19 cellular contexts compared by ENCODE assay signal in the genomic region with DNA sequence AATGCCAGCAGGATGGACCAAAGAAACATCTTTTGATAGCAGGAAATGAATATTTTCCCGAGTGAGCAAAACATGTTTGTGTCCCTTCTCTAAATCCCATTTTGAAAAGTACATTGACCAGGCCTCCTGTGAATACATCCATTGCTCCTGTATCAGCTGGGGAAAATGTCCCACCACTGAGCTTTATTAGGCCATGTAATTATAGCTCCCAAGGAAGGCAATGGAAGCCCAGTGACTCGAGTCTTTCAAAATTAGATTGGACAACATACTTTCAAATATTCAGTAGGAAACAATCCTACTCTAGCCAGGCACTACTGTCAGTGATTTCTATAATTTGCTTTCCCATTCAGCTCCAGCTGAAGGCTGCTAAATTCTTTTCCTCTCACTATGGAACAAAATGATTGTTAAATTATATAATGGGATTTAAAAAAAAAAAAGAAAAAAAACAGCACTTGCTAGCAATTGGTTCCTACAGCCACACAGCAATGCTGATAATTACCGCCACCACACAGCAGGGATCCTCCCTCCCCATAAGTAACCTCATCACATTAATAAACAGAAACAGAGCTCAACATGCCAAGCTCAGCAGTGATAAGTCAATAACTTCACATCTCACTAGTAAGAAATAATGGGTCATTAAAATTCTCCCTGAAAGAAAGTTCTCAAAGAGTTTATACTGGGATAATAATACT.
DNase-seq lines count a peak whose midpoint lies in the region; ATAC-seq and FAIRE-seq lines count a peak whose summit lies in the region.
"Had no signal": no experiment of that assay in that cellular context is flagged by ENCODE, and none has a peak within 500 bp of the region (broad histone marks: within the 10 kb centered on the region; RNA-seq: fewer than 3 reads in every experiment).

No MANE protein-coding gene starts in this region.

- H3K27me3 ChIP-seq in ACC112 (ENCODE audit: insufficient read depth, low read length): no peaks in the 10 kb centered on the region

- no peak for ATAC-seq in activated T-cell treated with anti-CD3 and anti-CD28 coated beads, Interleukin-2, amount 50 U/mL, for 4 hours
- ATAC-seq in HG02870 (IDR thresholded peaks at IDR 0.05; ENCODE audit: unreplicated experiment): no peak
- no peak for ATAC-seq in HG02642 (IDR thresholded peaks at IDR 0.05; ENCODE audit: poor library complexity, unreplicated experiment)
- ATAC-seq in HG03139 (IDR thresholded peaks at IDR 0.05; ENCODE audit: unreplicated experiment): no peak

- no peak overlapping the region for H3K4me3 Mint-ChIP-seq in activated T-cell treated with anti-CD3 and anti-CD28 coated beads, Interleukin-2, amount 50 U/mL, for 4 hours
- H3K4me3 Mint-ChIP-seq: activated naive CD4-positive, alpha-beta T cell treated with anti-CD3 and anti-CD28 coated beads, Interleukin-2, amount 50 U/mL, for 24 hours; dendritic cell treated with granulocyte-macrophage colony-stimulating factor and Interleukin-4, amounts not matched to agents 40 ng/mL and 50 ng/mL, for 4 days; T-helper 2 cell treated with Interferon-gamma antibody and Interleukin-4, amounts not matched to agents 5 μg/mL and 100 μg/mL, for 36 hours; type B pancreatic cell had no signal

- no peaks in the 10 kb centered on the region for H3K27me3 Mint-ChIP-seq in activated T-cell treated with anti-CD3 and anti-CD28 coated beads, Interleukin-2, amount 50 U/mL, for 4 hours (ENCODE audit: low read depth)
- H3K27me3 Mint-ChIP-seq: activated naive CD4-positive, alpha-beta T cell treated with anti-CD3 and anti-CD28 coated beads, Interleukin-2, amount 50 U/mL, for 24 hours; dendritic cell treated with granulocyte-macrophage colony-stimulating factor and Interleukin-4, amounts not matched to agents 40 ng/mL and 50 ng/mL, for 4 days; type B pancreatic cell had no signal

- no peak overlapping the region for H2AFZ ChIP-seq in ACC112 (ENCODE audit: low read length, unreplicated experiment)

- H3K36me3 ChIP-seq in ACC112 (ENCODE audit: insufficient read depth, low read length): no peaks in the 10 kb centered on the region
- H3K36me3 ChIP-seq: lower lobe of right lung had no signal

- DNase-seq in GM19239 (ENCODE audit: insufficient read length, low spot score) (no peak), NCI-H748 (lab: John Stamatoyannopoulos, UW; ENCODE audit: unreplicated experiment) (peak; percentile 51), myocyte (ENCODE audit: low read depth) (peak; percentile 48)
- no peak for DNase-seq in activated T-cell treated with anti-CD3 and anti-CD28 coated beads, Interleukin-2, amount 50 U/mL, for 4 hours
- DNase-seq: activated CD4-positive, alpha-beta T cell treated with anti-CD3 and anti-CD28 coated beads, Interleukin-2, amount 50 U/mL, for 1 hour; anterior cingulate cortex; lower lobe of right lung; NCI-H2029 treated with DMSO at 0.1 percent for 48 hours; NCI-H524 had no signal

- peak; percentile 56 for FAIRE-seq in GM19239 (lab: Jason Lieb, UNC)
- FAIRE-seq: keratinocyte had no signal

- H3K4me1 Mint-ChIP-seq in activated T-cell treated with anti-CD3 and anti-CD28 coated beads, Interleukin-2, amount 50 U/mL, for 4 hours (ENCODE audit: low read depth): peaks cover 11% of the 10 kb centered on the region

- peak overlapping the region; percentile 77 for H3K27ac ChIP-seq in ACC112 (ENCODE audit: low read depth, low read length)
- H3K27ac ChIP-seq: KMS-11, lower lobe of right lung had no signal

- H3K4me3 ChIP-seq in ACC112 (ENCODE audit: low read depth, low read length): no peak overlapping the region
- H3K4me3 ChIP-seq: lower lobe of right lung had no signal

- no peaks in the 10 kb centered on the region for H3K9me3 Mint-ChIP-seq in activated T-cell treated with anti-CD3 and anti-CD28 coated beads, Interleukin-2, amount 50 U/mL, for 4 hours
- H3K9me3 Mint-ChIP-seq: dendritic cell treated with granulocyte-macrophage colony-stimulating factor and Interleukin-4, amounts not matched to agents 40 ng/mL and 50 ng/mL, for 4 days; type B pancreatic cell had no signal

- no peaks in the 10 kb centered on the region for H3K79me2 ChIP-seq in ACC112 (ENCODE audit: control insufficient read depth, insufficient read depth, low read length, unreplicated experiment)

- H3K4me1 ChIP-seq in ACC112 (ENCODE audit: control insufficient read depth, insufficient read depth, low read length, unreplicated experiment): peaks cover 29% of the 10 kb centered on the region
- H3K4me1 ChIP-seq: lower lobe of right lung had no signal

- H3K36me3 Mint-ChIP-seq in activated T-cell treated with anti-CD3 and anti-CD28 coated beads, Interleukin-2, amount 50 U/mL, for 4 hours (ENCODE audit: insufficient read depth): peaks cover 27% of the 10 kb centered on the region
- H3K36me3 Mint-ChIP-seq: type B pancreatic cell had no signal

Comparison
In these comparisons a context has a peak if more than half of its experiments do, and no peak if none do; other contexts are left out.
1. DNase-seq: peak in NCI-H748 (single experiment) and myocyte (single experiment); none in GM19239 (single experiment) and activated T-cell treated with anti-CD3 and anti-CD28 coated beads, Interleukin-2, amount 50 U/mL, for 4 hours (single experiment).